ENCODE assay signal across 32 cellular contexts in genomic region chr20:46547995-46548394, GRCh38. TPM values are rescaled to one million over a fixed set of nuclear protein-coding genes. Genes with fewer than 3 reads are reported as not detected.
"Had no signal": no experiment of that assay in that cellular context is flagged by ENCODE, and none has a peak within 500 bp of the region (broad histone marks: within the 10 kb centered on the region; RNA-seq: fewer than 3 reads in every experiment).

No MANE protein-coding gene starts in this region.

- H3K27ac ChIP-seq: stomach, suprapubic skin, testis, thoracic aorta, thyroid gland, tibial artery, tibial nerve, transverse colon, upper lobe of left lung, upper lobe of right lung, uterus, vagina had no signal

- ATAC-seq: stimulated activated effector memory CD8-positive, alpha-beta T cell treated with anti-CD3 and anti-CD28 coated beads, Interleukin-12 subunit alpha, Interleukin-12 subunit beta, amount 100 ng/mL, for 72 hours; stimulated activated memory B cell treated with anti-CD40 and anti-IgM and Interleukin-4, amounts not matched to agents 10 μg/mL and 1 μg/mL and 100 μg/mL, for 72 hours; stimulated activated naive B cell treated with anti-CD40 and anti-IgM and Interleukin-4, amounts not matched to agents 10 μg/mL and 1 μg/mL and 100 μg/mL, for 72 hours; stimulated activated naive CD8-positive, alpha-beta T cell treated with anti-CD3 and anti-CD28 coated beads, Interleukin-15, amount 100 ng/mL, for 72 hours; stimulated activated naive CD8-positive, alpha-beta T cell treated with anti-CD3 and anti-CD28 coated beads, Interleukin-15, Interleukin-2, amounts not matched to agents 100 U/mL and 50 U/mL, for 24 hours; upper lobe of right lung had no signal

- H3K27me3 ChIP-seq: testis, thyroid gland, transverse colon, upper lobe of left lung, uterus, vagina had no signal

- DNase-seq: stimulated activated CD4-positive, alpha-beta T cell treated with anti-CD3 and anti-CD28 coated beads, Interleukin-2, amount 100 ng/mL, for 48 hours; stimulated activated CD4-positive, alpha-beta T cell treated with anti-CD3 and anti-CD28 coated beads, Interleukin-4, amount 100 ng/mL, for 1 hour; stimulated activated CD4-positive, alpha-beta T cell treated with anti-CD3 and anti-CD28 coated beads, Interleukin-4, amount 100 ng/mL, for 24 hours; stimulated activated CD4-positive, alpha-beta T cell treated with anti-CD3 and anti-CD28 coated beads, Interleukin-4, amount 100 ng/mL, for 4 hours; stimulated activated CD8-positive, alpha-beta memory T cell treated with anti-CD3 and anti-CD28 coated beads, Interleukin-4, amount 100 ng/mL, for 48 hours; stimulated activated naive B cell treated with anti-CD40 and anti-IgM and Interleukin-4, amounts not matched to agents 10 μg/mL and 1 μg/mL and 100 μg/mL, for 72 hours; stimulated activated naive CD4-positive, alpha-beta T cell; stimulated activated naive CD4-positive, alpha-beta T cell treated with Interleukin-2 at 50 U/mL for 16 hours; stimulated activated naive CD8-positive, alpha-beta T cell treated with anti-CD3 and anti-CD28 coated beads, Interleukin-15, amount 100 ng/mL, for 72 hours; stimulated activated naive CD8-positive, alpha-beta T cell treated with anti-CD3 and anti-CD28 coated beads, Interleukin-15, Interleukin-2, amounts not matched to agents 100 U/mL and 50 U/mL, for 24 hours; stomach; substantia nigra; thyroid gland; tibial artery; transverse colon; trophoblast cell; upper lobe of left lung; upper lobe of right lung; uterus had no signal

- H3K4me1 ChIP-seq: suprapubic skin, thyroid gland, tibial artery, uterus, vagina had no signal

- FAIRE-seq: urothelium cell line had no signal

- H3K4me3 ChIP-seq: stomach, suprapubic skin, testis, thoracic aorta, thyroid gland, tibial artery, tibial nerve, transverse colon, upper lobe of left lung, upper lobe of right lung, uterus, vagina had no signal

- H3K9me3 Mint-ChIP-seq: stimulated activated effector memory CD8-positive, alpha-beta T cell treated with anti-CD3 and anti-CD28 coated beads, Interleukin-12 subunit alpha, Interleukin-12 subunit beta, amount 100 ng/mL, for 72 hours; stimulated activated memory B cell treated with anti-CD40 and anti-IgM and Interleukin-4, amounts not matched to agents 10 μg/mL and 1 μg/mL and 100 μg/mL, for 72 hours; stimulated activated naive B cell treated with anti-CD40 and anti-IgM and Interleukin-4, amounts not matched to agents 10 μg/mL and 1 μg/mL and 100 μg/mL, for 72 hours; stimulated activated naive CD8-positive, alpha-beta T cell treated with anti-CD3 and anti-CD28 coated beads, Interleukin-15, amount 100 ng/mL, for 72 hours; stimulated activated naive CD8-positive, alpha-beta T cell treated with anti-CD3 and anti-CD28 coated beads, Interleukin-15, Interleukin-2, amounts not matched to agents 100 ng/mL and 50 ng/mL, for 24 hours had no signal

- H3K4me3 Mint-ChIP-seq: stimulated activated effector memory CD8-positive, alpha-beta T cell treated with anti-CD3 and anti-CD28 coated beads, Interleukin-12 subunit alpha, Interleukin-12 subunit beta, amount 100 ng/mL, for 72 hours; stimulated activated memory B cell treated with anti-CD40 and anti-IgM and Interleukin-4, amounts not matched to agents 10 μg/mL and 1 μg/mL and 100 μg/mL, for 72 hours; stimulated activated naive B cell treated with anti-CD40 and anti-IgM and Interleukin-4, amounts not matched to agents 10 μg/mL and 1 μg/mL and 100 μg/mL, for 72 hours; stimulated activated naive CD8-positive, alpha-beta T cell treated with anti-CD3 and anti-CD28 coated beads, Interleukin-15, amount 100 ng/mL, for 72 hours; stimulated activated naive CD8-positive, alpha-beta T cell treated with anti-CD3 and anti-CD28 coated beads, Interleukin-15, Interleukin-2, amounts not matched to agents 100 ng/mL and 50 ng/mL, for 24 hours had no signal

- H3K36me3 ChIP-seq: stomach, suprapubic skin, thoracic aorta, thyroid gland, tibial artery, tibial nerve, transverse colon, upper lobe of left lung, upper lobe of right lung, uterus, vagina had no signal

- H3K36me3 Mint-ChIP-seq: stimulated activated memory B cell treated with anti-CD40 and anti-IgM and Interleukin-4, amounts not matched to agents 10 μg/mL and 1 μg/mL and 100 μg/mL, for 72 hours; stimulated activated naive B cell treated with anti-CD40 and anti-IgM and Interleukin-4, amounts not matched to agents 10 μg/mL and 1 μg/mL and 100 μg/mL, for 72 hours had no signal

- H3K27ac Mint-ChIP-seq: stimulated activated effector memory CD8-positive, alpha-beta T cell treated with anti-CD3 and anti-CD28 coated beads, Interleukin-12 subunit alpha, Interleukin-12 subunit beta, amount 100 ng/mL, for 72 hours; stimulated activated memory B cell treated with anti-CD40 and anti-IgM and Interleukin-4, amounts not matched to agents 10 μg/mL and 1 μg/mL and 100 μg/mL, for 72 hours; stimulated activated naive B cell treated with anti-CD40 and anti-IgM and Interleukin-4, amounts not matched to agents 10 μg/mL and 1 μg/mL and 100 μg/mL, for 72 hours; stimulated activated naive CD8-positive, alpha-beta T cell treated with anti-CD3 and anti-CD28 coated beads, Interleukin-15, amount 100 ng/mL, for 72 hours; stimulated activated naive CD8-positive, alpha-beta T cell treated with anti-CD3 and anti-CD28 coated beads, Interleukin-15, Interleukin-2, amounts not matched to agents 100 ng/mL and 50 ng/mL, for 24 hours had no signal

- H3K9me3 ChIP-seq: stomach, suprapubic skin, testis, thoracic aorta, thyroid gland, tibial artery, tibial nerve, transverse colon, upper lobe of left lung, upper lobe of right lung, uterus, vagina had no signal

RNA-seq across cellular contexts. Expression of gene OCSTAMP, which starts 2.5 kb away (rescaled TPM):
- total RNA-seq: stomach, subcutaneous adipose tissue, suprapubic skin, temporal lobe, thoracic aorta, thyroid gland, tibial nerve, transverse colon, upper lobe of left lung, ureter, urinary bladder, uterus, vagina had no signal
- polyA plus RNA-seq: stomach, urinary bladder had no signal
